In the genomic region with DNA sequence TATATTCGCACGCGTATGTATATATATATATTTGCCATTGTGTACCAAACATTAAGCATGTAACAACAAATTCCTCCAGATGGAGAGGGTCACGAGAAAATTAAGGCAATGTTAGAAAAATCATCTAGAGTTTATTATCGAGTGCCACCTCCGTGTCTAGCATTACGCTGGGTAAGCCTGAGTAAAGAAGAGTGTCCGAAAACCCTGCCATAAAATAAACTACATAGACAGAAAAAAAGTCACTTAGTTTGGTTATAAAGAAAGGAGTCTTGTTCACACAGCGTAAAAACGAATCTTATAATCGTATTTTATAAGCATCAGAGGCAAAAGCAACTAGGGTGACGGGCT, we compare ENCODE assay signal across 8 cellular contexts. TPM values are rescaled to one million over a fixed set of nuclear protein-coding genes. Genes with fewer than 3 reads are reported as not detected.
DNase-seq lines count a peak whose midpoint lies in the region; ATAC-seq and TF ChIP-seq lines count a peak whose summit lies in the region.

No MANE protein-coding gene starts in this region.

- H4K20me1 ChIP-seq in PC-9 (ENCODE audit: insufficient read depth): no peaks in the 10 kb centered on the region; the same call in 1 of the 2 replicates

- peak overlapping the region; percentile 57 to 81 for H3K4me3 ChIP-seq in CD4-positive, alpha-beta memory T cell (ENCODE audit: low read length in 2 of 2)
- H3K4me3 ChIP-seq in PC-9: peak overlapping the region; percentile 98
- H3K4me3 ChIP-seq in epithelial cell of proximal tubule (ENCODE audit: low read depth, low read length): peak overlapping the region; percentile 92
- H3K4me3 ChIP-seq in neutrophil (ENCODE audit: low read depth in 1 of 2, low read length in 1 of 2): peak overlapping the region; percentile 80 to 99

- no peaks in the 10 kb centered on the region for H3K9me3 ChIP-seq in CD4-positive, alpha-beta memory T cell (ENCODE audit: control insufficient read depth in 1 of 2, low read length in 2 of 2)
- H3K9me3 ChIP-seq in PC-9 (ENCODE audit: insufficient read depth, low read depth) (no peaks in the 10 kb centered on the region), neutrophil (no peaks in the 10 kb centered on the region)

- DNase-seq in CD4-positive, alpha-beta memory T cell: no peak
- DNase-seq in PC-9 (no peak), epithelial cell of proximal tubule (ENCODE audit: low read depth) (no peak), epidermal melanocyte (ENCODE audit: insufficient read length, low spot score) (no peak), NCI-H82 treated with DMSO at 0.1 percent for 48 hours (lab: John Stamatoyannopoulos, UW; ENCODE audit: unreplicated experiment) (no peak)
- DNase-seq in stimulated activated CD8-positive, alpha-beta memory T cell treated with anti-CD3 and anti-CD28 coated beads, Interleukin-4, amount 100 ng/mL, for 48 hours: no peak

- H3K27ac Mint-ChIP-seq in CD4-positive, alpha-beta memory T cell: peak overlapping the region; percentile 38 to 89 (median 85)

- H3K9me2 ChIP-seq in PC-9 (ENCODE audit: insufficient read depth): no peaks in the 10 kb centered on the region

- H3K9me3 Mint-ChIP-seq in CD4-positive, alpha-beta memory T cell: no peaks in the 10 kb centered on the region

- peaks cover 37% of the 10 kb centered on the region for H3F3A ChIP-seq in PC-9 (ENCODE audit: insufficient read depth, low read depth)

- H3K4me1 ChIP-seq in CD4-positive, alpha-beta memory T cell (ENCODE audit: insufficient read depth, low read length): peaks cover 37% of the 10 kb centered on the region
- H3K4me1 ChIP-seq in PC-9 (replicated peaks; ENCODE audit: insufficient read depth) (peaks cover 10% of the 10 kb centered on the region; the same call in 1 of the 2 replicates), neutrophil (ENCODE audit: control insufficient read depth in 1 of 2, insufficient read depth in 1 of 2, low read depth in 1 of 2, low read length in 1 of 2) (peaks cover 56 to 58% of the 10 kb centered on the region in 2 experiments)

- H3K4me3 Mint-ChIP-seq in CD4-positive, alpha-beta memory T cell: peak overlapping the region; percentile 77 to 98 (median 84)

- intact Hi-C loops in CD4-positive, alpha-beta memory T cell (cut with micrococcal nuclease): no loop called here
- intact Hi-C loops in PC-9 (cut with micrococcal nuclease; ENCODE audit: unreplicated experiment): loop anchor here (2.0 kb wide), 1 partner anchor 135 kb away; the partner anchor contains the start of gene LRRC37B

- no peaks in the 10 kb centered on the region for H3K27me3 Mint-ChIP-seq in CD4-positive, alpha-beta memory T cell

- peaks cover 21 to 55% (median 37%) of the 10 kb centered on the region in 4 donors for H3K4me1 Mint-ChIP-seq in CD4-positive, alpha-beta memory T cell

- H3K27ac ChIP-seq in CD4-positive, alpha-beta memory T cell (ENCODE audit: low read depth, low read length): peak overlapping the region; percentile 50
- H3K27ac ChIP-seq in PC-9 (peak overlapping the region; percentile 54), neutrophil (peak overlapping the region; percentile 96)

- peaks cover 0 to 10% of the 10 kb centered on the region in 2 donors for H3K36me3 Mint-ChIP-seq in CD4-positive, alpha-beta memory T cell

- CTCF ChIA-PET in CD4-positive, alpha-beta memory T cell (lab: Charles Lee; ENCODE audit: partially characterized antibody): interaction anchor here (0.7 to 6.3 kb wide), 9 partner anchors 9 to 135 kb away, joined by 3 to 82 read pairs (median 4); partner anchors contain the start of gene LRRC37B
- CTCF ChIA-PET in PC-9 (lab: Charles Lee): interaction anchor here (0.6 kb wide), 2 partner anchors 1094 to 1805 kb away, joined by 3 to 5 read pairs; no protein-coding TSS in a partner anchor

- peak overlapping the region; percentile 91 for H3K4me2 ChIP-seq in PC-9

- peaks cover 33% of the 10 kb centered on the region for H3K79me2 ChIP-seq in PC-9 (ENCODE audit: low read depth)

- POLR2A ChIA-PET in CD4-positive, alpha-beta memory T cell (lab: Charles Lee; ENCODE audit: partially characterized antibody): interaction anchor here (1.0 to 5.1 kb wide), 5 partner anchors 14 to 653 kb away, joined by 3 to 33 read pairs (median 4); partner anchors contain the start of genes LRRC37B and UTP6
- POLR2A ChIA-PET in PC-9 (lab: Charles Lee; ENCODE audit: unreplicated experiment): interaction anchor here (0.6 kb wide), 1 partner anchor 80 kb away, joined by 5 read pairs; no protein-coding TSS in a partner anchor

- no peaks in the 10 kb centered on the region for H3K27me3 ChIP-seq in CD4-positive, alpha-beta memory T cell (ENCODE audit: insufficient read depth, low read length)
- H3K27me3 ChIP-seq in PC-9 (ENCODE audit: insufficient read depth, low read depth) (no peaks in the 10 kb centered on the region), neutrophil (no peaks in the 10 kb centered on the region)

- BruUV-seq in PC-9 (replicated peaks; lab: Mats Ljungman, UMichigan): no TSS peak

- peak overlapping the region; percentile 88 for H2AFZ ChIP-seq in PC-9

- no peaks in the 10 kb centered on the region for H3K36me3 ChIP-seq in CD4-positive, alpha-beta memory T cell (ENCODE audit: insufficient read depth, low read length)
- H3K36me3 ChIP-seq in PC-9 (ENCODE audit: low read depth): no peaks in the 10 kb centered on the region
- H3K36me3 ChIP-seq in neutrophil: no peaks in the 10 kb centered on the region

- TF ChIP-seq CTCF in PC-9 (conservative IDR thresholded peaks at IDR 0.05) (no peak), epithelial cell of proximal tubule (conservative IDR thresholded peaks at IDR 0.05; ENCODE audit: low read depth, low read length) (no peak), neutrophil (IDR thresholded peaks at IDR 0.05) (no peak)

- no peak for ATAC-seq in GM21390 (IDR thresholded peaks at IDR 0.05; ENCODE audit: unreplicated experiment)

RNA-seq across cellular contexts. Expression of gene RHOT1, which starts 0.6 kb away (rescaled TPM):
- total RNA-seq in CD4-positive, alpha-beta memory T cell: 10 to 100 TPM; 26.9 to 28.9 TPM
- 10 to 100 TPM; 31.0 to 33.9 TPM for polyA plus RNA-seq in CD4-positive, alpha-beta memory T cell
- total RNA-seq in PC-9 (2021): 20.4 and 28.3 TPM in 2 replicates
- 21.9 and 24.4 TPM in 2 replicates for total RNA-seq in epithelial cell of proximal tubule
